Comparison of ENCODE assay signal across 23 cellular contexts in the genomic region with DNA sequence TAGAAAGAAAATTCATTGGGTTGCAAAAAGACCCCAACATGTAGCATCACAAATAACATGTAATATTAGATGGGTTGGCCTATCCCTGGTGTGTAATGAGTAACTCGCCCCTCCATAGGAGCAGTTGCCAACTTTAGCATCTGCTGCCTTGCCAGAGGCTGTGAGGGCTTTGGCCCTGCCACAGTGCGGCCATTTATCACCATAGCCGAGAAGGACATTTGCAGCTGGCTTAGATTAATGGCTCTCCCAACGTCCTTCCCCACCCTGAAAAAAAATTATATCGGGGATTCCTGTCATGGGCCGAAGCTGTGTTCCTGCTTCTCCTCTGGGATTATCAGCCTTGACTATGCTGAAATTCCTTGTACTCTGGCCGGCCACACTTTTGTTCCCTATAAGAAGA. TPM values are rescaled to one million over a fixed set of nuclear protein-coding genes. Genes with fewer than 3 reads are reported as not detected.
"Had no signal": no experiment of that assay in that cellular context is flagged by ENCODE, and none has a peak within 500 bp of the region (broad histone marks: within the 10 kb centered on the region; RNA-seq: fewer than 3 reads in every experiment).

No MANE protein-coding gene starts in this region.

- H3K9me3 ChIP-seq: colonic mucosa, esophagus muscularis mucosa, lower lobe of right lung, ovary, testis had no signal

- H3K4me1 Mint-ChIP-seq: activated CD4-positive, alpha-beta T cell treated with anti-CD3 and anti-CD28 coated beads for 36 hours; activated CD8-positive, alpha-beta memory T cell treated with anti-CD3 and anti-CD28 coated beads, Interleukin-2, amount 10 ng/mL, durations not matched to agents 7 days and 5 days; activated naive CD4-positive, alpha-beta T cell treated with anti-CD3 and anti-CD28 coated beads, Interleukin-2, amount 50 U/mL, for 24 hours; immature natural killer cell; mesothelial cell of epicardium; naive B cell had no signal

- H3K27ac Mint-ChIP-seq: activated CD4-positive, alpha-beta memory T cell treated with anti-CD3 and anti-CD28 coated beads for 36 hours; activated CD4-positive, alpha-beta T cell treated with anti-CD3 and anti-CD28 coated beads for 36 hours; activated CD8-positive, alpha-beta memory T cell treated with anti-CD3 and anti-CD28 coated beads, Interleukin-2, amount 10 ng/mL, durations not matched to agents 7 days and 5 days; activated naive CD4-positive, alpha-beta T cell treated with anti-CD3 and anti-CD28 coated beads, Interleukin-2, amount 50 U/mL, for 24 hours; activated T-cell treated with anti-CD3 and anti-CD28 coated beads, Interleukin-2, amount 50 U/mL, for 24 hours; immature natural killer cell; mesothelial cell of epicardium; stimulated activated naive CD8-positive, alpha-beta T cell treated with anti-CD3 and anti-CD28 coated beads, Interleukin-15, Interleukin-2, amounts not matched to agents 100 ng/mL and 50 ng/mL, for 24 hours; T-helper 17 cell had no signal

- H3K36me3 ChIP-seq: colonic mucosa, ovary had no signal

- H3K4me1 ChIP-seq: colonic mucosa, esophagus muscularis mucosa, foreskin keratinocyte, lower lobe of right lung, testis had no signal

- H3K9me3 Mint-ChIP-seq: activated CD4-positive, alpha-beta memory T cell treated with anti-CD3 and anti-CD28 coated beads for 36 hours; activated naive CD4-positive, alpha-beta T cell treated with anti-CD3 and anti-CD28 coated beads, Interleukin-2, amount 50 U/mL, for 24 hours; activated T-cell treated with anti-CD3 and anti-CD28 coated beads, Interleukin-2, amount 50 U/mL, for 24 hours; immature natural killer cell; mesothelial cell of epicardium; naive B cell; stimulated activated naive CD8-positive, alpha-beta T cell treated with anti-CD3 and anti-CD28 coated beads, Interleukin-15, Interleukin-2, amounts not matched to agents 100 ng/mL and 50 ng/mL, for 24 hours had no signal

- ATAC-seq: activated CD4-positive, alpha-beta T cell treated with anti-CD3 and anti-CD28 coated beads for 36 hours; activated CD8-positive, alpha-beta memory T cell treated with anti-CD3 and anti-CD28 coated beads, Interleukin-2, amount 10 ng/mL, durations not matched to agents 7 days and 5 days; foreskin keratinocyte; lower lobe of right lung; T-helper 17 cell had no signal

- H3K4me3 ChIP-seq: colonic mucosa, esophagus muscularis mucosa, lower lobe of right lung, ovary, testis had no signal

- H3K27me3 ChIP-seq: colonic mucosa, esophagus muscularis mucosa, foreskin keratinocyte, ovary, testis had no signal

- H3K4me3 Mint-ChIP-seq: activated CD4-positive, alpha-beta memory T cell treated with anti-CD3 and anti-CD28 coated beads for 36 hours; activated CD4-positive, alpha-beta T cell treated with anti-CD3 and anti-CD28 coated beads for 36 hours; activated CD8-positive, alpha-beta memory T cell treated with anti-CD3 and anti-CD28 coated beads, Interleukin-2, amount 10 ng/mL, durations not matched to agents 7 days and 5 days; activated naive CD4-positive, alpha-beta T cell treated with anti-CD3 and anti-CD28 coated beads, Interleukin-2, amount 50 U/mL, for 24 hours; activated T-cell treated with anti-CD3 and anti-CD28 coated beads, Interleukin-2, amount 50 U/mL, for 24 hours; immature natural killer cell; mesothelial cell of epicardium; naive B cell; stimulated activated naive CD8-positive, alpha-beta T cell treated with anti-CD3 and anti-CD28 coated beads, Interleukin-15, Interleukin-2, amounts not matched to agents 100 ng/mL and 50 ng/mL, for 24 hours; T-helper 17 cell had no signal

- DNase-seq: activated CD4-positive, alpha-beta memory T cell treated with anti-CD3 and anti-CD28 coated beads for 36 hours; activated CD4-positive, alpha-beta T cell treated with anti-CD3 and anti-CD28 coated beads for 36 hours; activated CD8-positive, alpha-beta memory T cell treated with anti-CD3 and anti-CD28 coated beads, Interleukin-2, amount 10 ng/mL, durations not matched to agents 7 days and 5 days; activated effector memory CD4-positive, alpha-beta T cell treated with Interleukin-2 at 50 U/mL for 16 hours; activated T-cell treated with anti-CD3 and anti-CD28 coated beads, Interleukin-2, amount 50 U/mL, for 24 hours; amniotic stem cell; central memory CD4-positive, alpha-beta T cell; colonic mucosa; foreskin keratinocyte; immature natural killer cell; lower lobe of right lung; naive B cell; ovary; small intestine; stimulated activated CD4-positive, alpha-beta T cell treated with anti-CD3 and anti-CD28 coated beads, Interleukin-4, amount 100 ng/mL, for 24 hours; T-helper 17 cell; testis had no signal

- H3K27me3 Mint-ChIP-seq: activated CD4-positive, alpha-beta memory T cell treated with anti-CD3 and anti-CD28 coated beads for 36 hours; activated CD4-positive, alpha-beta T cell treated with anti-CD3 and anti-CD28 coated beads for 36 hours; activated CD8-positive, alpha-beta memory T cell treated with anti-CD3 and anti-CD28 coated beads, Interleukin-2, amount 10 ng/mL, durations not matched to agents 7 days and 5 days; activated naive CD4-positive, alpha-beta T cell treated with anti-CD3 and anti-CD28 coated beads, Interleukin-2, amount 50 U/mL, for 24 hours; activated T-cell treated with anti-CD3 and anti-CD28 coated beads, Interleukin-2, amount 50 U/mL, for 24 hours; naive B cell; stimulated activated naive CD8-positive, alpha-beta T cell treated with anti-CD3 and anti-CD28 coated beads, Interleukin-15, Interleukin-2, amounts not matched to agents 100 ng/mL and 50 ng/mL, for 24 hours; T-helper 17 cell had no signal

- H3K27ac ChIP-seq: colonic mucosa, esophagus muscularis mucosa, foreskin keratinocyte, lower lobe of right lung, ovary, testis had no signal

RNA-seq across cellular contexts. Expression of a gene that starts 7.6 kb away (rescaled TPM):
- total RNA-seq: activated CD4-positive, alpha-beta memory T cell treated with anti-CD3 and anti-CD28 coated beads for 36 hours; activated CD4-positive, alpha-beta T cell treated with anti-CD3 and anti-CD28 coated beads for 36 hours; activated CD8-positive, alpha-beta memory T cell treated with anti-CD3 and anti-CD28 coated beads, Interleukin-2, amount 10 ng/mL, durations not matched to agents 7 days and 5 days; colonic mucosa; esophagus muscularis mucosa; foreskin keratinocyte; lower lobe of right lung; mesothelial cell of epicardium; ovary; renal cortical epithelial cell; T-helper 17 cell; ureter had no signal
- polyA plus RNA-seq: foreskin keratinocyte, immature natural killer cell, ovary, small intestine had no signal

RNA-seq across cellular contexts. Expression of a gene that starts 28.2 kb away (rescaled TPM):
- total RNA-seq: activated CD4-positive, alpha-beta memory T cell treated with anti-CD3 and anti-CD28 coated beads for 36 hours; activated CD4-positive, alpha-beta T cell treated with anti-CD3 and anti-CD28 coated beads for 36 hours; activated CD8-positive, alpha-beta memory T cell treated with anti-CD3 and anti-CD28 coated beads, Interleukin-2, amount 10 ng/mL, durations not matched to agents 7 days and 5 days; colonic mucosa; ovary; T-helper 17 cell had no signal
- polyA plus RNA-seq: immature natural killer cell, ovary had no signal
